Comparison of ENCODE assay signal across 7 cellular contexts in genomic region chr11:72780291-72781062, GRCh38. TPM values are rescaled to one million over a fixed set of nuclear protein-coding genes. Genes with fewer than 3 reads are reported as not detected.
A peak's percentile ranks its signal among the peaks of the same experiment; 100 is the strongest.
DNase-seq lines count a peak whose midpoint lies in the region; ATAC-seq and TF ChIP-seq lines count a peak whose summit lies in the region.

No MANE protein-coding gene starts in this region.

- peak overlapping the region; percentile 64 for H3K4me3 Mint-ChIP-seq in activated CD8-positive, alpha-beta T cell treated with anti-CD3 and anti-CD28 coated beads for 36 hours

- intact Hi-C loops in activated CD8-positive, alpha-beta T cell treated with anti-CD3 and anti-CD28 coated beads for 36 hours (cut with micrococcal nuclease): no loop called here

- WGBS in smooth muscle cell (ENCODE audit: low lambda C conversion rate): 76% methylated on average over 11 of the region's 11 CpGs

- DNase-seq in HAP-1 (ENCODE audit: low spot score in 2 of 2) (no peak), smooth muscle cell (lab: John Stamatoyannopoulos, UW; ENCODE audit: unreplicated experiment) (no peak), AML-193 (lab: John Stamatoyannopoulos, UW) (no peak)
- no peak for DNase-seq in activated CD8-positive, alpha-beta T cell treated with anti-CD3 and anti-CD28 coated beads for 36 hours
- DNase-seq in stimulated activated CD4-positive, alpha-beta T cell treated with anti-CD3 and anti-CD28 coated beads, Interleukin-2, amount 100 ng/mL, for 24 hours: no peak

- H3K4me1 ChIP-seq in HAP-1: no peaks in the 10 kb centered on the region
- peaks cover 6% of the 10 kb centered on the region for H3K4me1 ChIP-seq in iPS-18a (ENCODE audit: control insufficient read depth, low read depth, low read length)
- H3K4me1 ChIP-seq in smooth muscle cell (ENCODE audit: low read depth): peaks cover 12% of the 10 kb centered on the region

- H3K9me3 Mint-ChIP-seq in activated CD8-positive, alpha-beta T cell treated with anti-CD3 and anti-CD28 coated beads for 36 hours: no peaks in the 10 kb centered on the region

- H3K4me2 ChIP-seq in smooth muscle cell: peak overlapping the region; percentile 91

- no peak for TF ChIP-seq CTCF in activated CD8-positive, alpha-beta T cell treated with anti-CD3 and anti-CD28 coated beads for 36 hours (IDR thresholded peaks at IDR 0.05)
- no peak for TF ChIP-seq CTCF in smooth muscle cell (IDR thresholded peaks at IDR 0.05; ENCODE audit: borderline replicate concordance, insufficient read depth, poor library complexity, severe bottlenecking)

- H3K79me2 ChIP-seq in smooth muscle cell (ENCODE audit: low read depth): peaks cover 10% of the 10 kb centered on the region

- H3K27ac Mint-ChIP-seq in activated CD8-positive, alpha-beta T cell treated with anti-CD3 and anti-CD28 coated beads for 36 hours: no peak overlapping the region

- H3K4me1 Mint-ChIP-seq in activated CD8-positive, alpha-beta T cell treated with anti-CD3 and anti-CD28 coated beads for 36 hours (ENCODE audit: low read depth): peaks cover 17% of the 10 kb centered on the region

- no peak for ATAC-seq in activated CD8-positive, alpha-beta T cell treated with anti-CD3 and anti-CD28 coated beads for 36 hours
- ATAC-seq in GM18505 (IDR thresholded peaks at IDR 0.05; ENCODE audit: unreplicated experiment): no peak

- no peak overlapping the region for H2AFZ ChIP-seq in smooth muscle cell (ENCODE audit: low read depth)

- H3F3A ChIP-seq in smooth muscle cell (ENCODE audit: low read depth): peaks cover 3% of the 10 kb centered on the region

- H3K27me3 Mint-ChIP-seq in activated CD8-positive, alpha-beta T cell treated with anti-CD3 and anti-CD28 coated beads for 36 hours: no peaks in the 10 kb centered on the region

- no peaks in the 10 kb centered on the region for H3K36me3 Mint-ChIP-seq in activated CD8-positive, alpha-beta T cell treated with anti-CD3 and anti-CD28 coated beads for 36 hours (ENCODE audit: low read depth)

- H3K9ac ChIP-seq in iPS-18a (ENCODE audit: low read length) (no peak overlapping the region), smooth muscle cell (ENCODE audit: low read depth) (peak overlapping the region; percentile 83)

- TF ChIP-seq POLR2A in GM18505 (IDR thresholded peaks at IDR 0.05; ENCODE audit: borderline replicate concordance, extremely low read depth, insufficient read depth, insufficient read length): no peak

- peaks cover 9% of the 10 kb centered on the region for H4K20me1 ChIP-seq in smooth muscle cell (ENCODE audit: low read depth)

- H3K4me3 ChIP-seq in HAP-1 (peak overlapping the region; percentile 43), iPS-18a (ENCODE audit: low read length) (peak overlapping the region; percentile 58), smooth muscle cell (peak overlapping the region; percentile 75)

- in situ Hi-C loops in HAP-1 (cut with MboI; ENCODE audit: low sequenced_read_pairs): no loop called here

- H3K27ac ChIP-seq in iPS-18a (ENCODE audit: low read length) (no peak overlapping the region), smooth muscle cell (ENCODE audit: low read depth) (peak overlapping the region; percentile 46)

- H3K36me3 ChIP-seq in HAP-1 (replicated peaks) (no peaks in the 10 kb centered on the region; the same call in 1 of the 2 replicates), iPS-18a (ENCODE audit: control insufficient read depth, low read depth, low read length) (no peaks in the 10 kb centered on the region), smooth muscle cell (ENCODE audit: low read depth) (no peaks in the 10 kb centered on the region)

- POLR2A ChIA-PET in activated CD8-positive, alpha-beta T cell treated with anti-CD3 and anti-CD28 coated beads for 36 hours (lab: Charles Lee): interaction anchor here (0.9 to 1.4 kb wide), 3 partner anchors 12 to 55 kb away, joined by 3 to 6 read pairs (median 3); no protein-coding TSS in a partner anchor

- H3K9me3 ChIP-seq in HAP-1 (no peaks in the 10 kb centered on the region), iPS-18a (ENCODE audit: control insufficient read depth, low read depth, low read length) (no peaks in the 10 kb centered on the region), smooth muscle cell (replicated peaks; ENCODE audit: low read depth) (no peaks in the 10 kb centered on the region)

- CTCF ChIA-PET in activated CD8-positive, alpha-beta T cell treated with anti-CD3 and anti-CD28 coated beads for 36 hours (lab: Charles Lee): interaction anchor here (4.1 kb wide), 1 partner anchor 55 kb away, joined by 24 read pairs; no protein-coding TSS in a partner anchor

- no peaks in the 10 kb centered on the region for H3K27me3 ChIP-seq in HAP-1 (ENCODE audit: low read depth)
- peaks cover 20% of the 10 kb centered on the region for H3K27me3 ChIP-seq in iPS-18a (ENCODE audit: control insufficient read depth, insufficient read depth, low read length)
- no peaks in the 10 kb centered on the region for H3K27me3 ChIP-seq in smooth muscle cell (ENCODE audit: low read depth)

RNA-seq across cellular contexts. Expression of gene STARD10, which starts 13.4 kb away (rescaled TPM):
- 1 to 10 TPM; 8.1 to 8.6 TPM for total RNA-seq in activated CD8-positive, alpha-beta T cell treated with anti-CD3 and anti-CD28 coated beads for 36 hours
- 87.7 and 113 TPM in 2 replicates for total RNA-seq in smooth muscle cell
- polyA plus RNA-seq in smooth muscle cell: 130 and 249 TPM in 2 replicates

RNA-seq across cellular contexts. Expression of gene ARAP1, which starts 28.3 kb away (rescaled TPM):
- 10 to 100 TPM; 77.7 to 91.5 TPM for total RNA-seq in activated CD8-positive, alpha-beta T cell treated with anti-CD3 and anti-CD28 coated beads for 36 hours
- 45.2 and 65.3 TPM in 2 replicates for total RNA-seq in smooth muscle cell
- polyA plus RNA-seq in smooth muscle cell: 45.6 and 54.2 TPM in 2 replicates

RNA-seq across cellular contexts. Expression of gene ATG16L2, which starts 33.7 kb away (rescaled TPM):
- 10 to 100 TPM; 70.8 to 71.4 TPM for total RNA-seq in activated CD8-positive, alpha-beta T cell treated with anti-CD3 and anti-CD28 coated beads for 36 hours
- 3.1 and 9.3 TPM in 2 replicates for total RNA-seq in smooth muscle cell
- 7.4 and 16.1 TPM in 2 replicates for polyA plus RNA-seq in smooth muscle cell
